In the genomic region with DNA sequence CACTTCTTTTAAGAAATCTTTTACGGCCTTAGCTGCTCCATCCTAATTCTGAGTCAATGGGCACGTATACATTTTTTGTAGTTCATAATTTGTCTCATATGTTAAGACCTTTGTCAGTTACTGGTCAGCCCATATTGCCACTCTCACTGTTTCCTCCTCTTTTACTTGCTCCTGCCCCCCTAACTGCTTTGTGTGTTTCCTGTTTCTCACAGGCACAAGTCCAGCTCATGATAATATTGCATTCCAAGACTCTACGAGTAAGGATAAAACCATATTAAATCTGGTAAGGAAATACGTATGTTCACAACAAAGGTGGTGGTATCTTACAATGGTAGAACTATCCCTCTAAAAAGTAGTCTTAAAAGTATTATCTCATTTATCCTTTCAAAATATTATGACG, we compare ENCODE assay signal across 23 cellular contexts.
"Had no signal": no experiment of that assay in that cellular context is flagged by ENCODE, and none has a peak within 500 bp of the region (broad histone marks: within the 10 kb centered on the region; RNA-seq: fewer than 3 reads in every experiment).

No MANE protein-coding gene starts in this region.

- H3K9me3 ChIP-seq: gastrocnemius medialis, mucosa of descending colon, upper lobe of left lung had no signal

- DNase-seq: activated CD4-positive, alpha-beta T cell treated with anti-CD3 and anti-CD28 coated beads, Interleukin-2, amount 50 U/mL, for 48 hours; activated naive CD4-positive, alpha-beta T cell treated with anti-CD3 and anti-CD28 coated beads for 36 hours; activated naive CD8-positive, alpha-beta T cell treated with anti-CD3 and anti-CD28 coated beads, Interleukin-2, amount 10 ng/mL, durations not matched to agents 7 days and 5 days; activated T-cell treated with anti-CD3 and anti-CD28 coated beads, Interleukin-2, amount 50 U/mL, for 48 hours; amniotic stem cell; cerebellar nuclear complex; effector CD8-positive, alpha-beta T cell; gastrocnemius medialis; head of caudate nucleus; hypothalamus; mesenchymal stem cell; mucosa of descending colon; nephron progenitor cell; retina; stimulated activated CD4-positive, alpha-beta T cell treated with anti-CD3 and anti-CD28 coated beads, Interleukin-2, amount 100 ng/mL, for 48 hours; stimulated activated CD8-positive, alpha-beta memory T cell treated with anti-CD3 and anti-CD28 coated beads, Interleukin-4, amount 100 ng/mL, for 48 hours; stimulated activated naive CD4-positive, alpha-beta T cell treated with Interleukin-2 at 50 U/mL for 16 hours; T-helper 9 cell; upper lobe of left lung had no signal

- H3K4me3 ChIP-seq: gastrocnemius medialis, mucosa of descending colon, upper lobe of left lung had no signal

- H3K27me3 ChIP-seq: gastrocnemius medialis, upper lobe of left lung had no signal

- H3K27ac ChIP-seq: gastrocnemius medialis, upper lobe of left lung had no signal

- ATAC-seq: esophagus mucosa, gastrocnemius medialis, mucosa of descending colon, WTC11 had no signal

- H3K4me1 ChIP-seq: gastrocnemius medialis, upper lobe of left lung had no signal

- FAIRE-seq: bronchial epithelial cell, islet of Langerhans had no signal

- H3K36me3 ChIP-seq: gastrocnemius medialis had no signal
